ENCODE assay signal across 1 cellular context in genomic region chr3:66463054-66463631, GRCh38.
A peak's percentile ranks its signal among the peaks of the same experiment; 100 is the strongest.
TF ChIP-seq lines count a peak whose summit lies in the region.

No MANE protein-coding gene starts in this region.

TF ChIP-seq in HepG2, 621 proteins besides CTCF, POLR2A, EP300 and RAD21 (continued from another document and continues in another):
- 0 out of 2 replicates have a peak, but pooled peaks have one; percentile 37 for TF ChIP-seq RERE (CRISPR knock-in tag; IDR thresholded peaks at IDR 0.05; ENCODE audit: low read depth)
- peak; percentile 92 for TF ChIP-seq ISL2 (CRISPR knock-in tag; IDR thresholded peaks at IDR 0.05)
- TF ChIP-seq GABPB1 (CRISPR knock-in tag; IDR thresholded peaks at IDR 0.05) = no peak
- TF ChIP-seq THAP11 (CRISPR knock-in tag; IDR thresholded peaks at IDR 0.05) = peak; percentile 12; the same call in 1 of the 2 replicates
- TF ChIP-seq YEATS4 (CRISPR knock-in tag; IDR thresholded peaks at IDR 0.05; ENCODE audit: borderline replicate concordance) = peak; percentile 64; the same call in 1 of the 2 replicates
- no peak for TF ChIP-seq ZSCAN31 (CRISPR knock-in tag; IDR thresholded peaks at IDR 0.05; ENCODE audit: low read depth)
- 0 out of 2 replicates have a peak, but pooled peaks have one; percentile 15 for TF ChIP-seq ELF1 (CRISPR knock-in tag; IDR thresholded peaks at IDR 0.05)
- peak; percentile 43; the same call in 1 of the 2 replicates for TF ChIP-seq ZBTB25 (CRISPR knock-in tag; IDR thresholded peaks at IDR 0.05)
- no peak for TF ChIP-seq PRDM10 (CRISPR knock-in tag; IDR thresholded peaks at IDR 0.05; ENCODE audit: low read depth)
- TF ChIP-seq ZNF224 (CRISPR knock-in tag; IDR thresholded peaks at IDR 0.05) = no peak
- peak; percentile 46; the same call in 1 of the 2 replicates for TF ChIP-seq FOXA1 (IDR thresholded peaks at IDR 0.05)
- TF ChIP-seq FOXA1 (CRISPR knock-in tag; IDR thresholded peaks at IDR 0.05) = peak; percentile 90
- TF ChIP-seq RXRA (CRISPR knock-in tag; IDR thresholded peaks at IDR 0.05) = peak; percentile 20; the same call in 1 of the 2 replicates
- peak; percentile 30; the same call in 1 of the 2 replicates for TF ChIP-seq ZFY (CRISPR knock-in tag; IDR thresholded peaks at IDR 0.05)
- 0 out of 2 replicates have a peak, but pooled peaks have one; percentile 60 for TF ChIP-seq ZNF558 (CRISPR knock-in tag; IDR thresholded peaks at IDR 0.05; ENCODE audit: borderline replicate concordance)
- TF ChIP-seq GTF3A (CRISPR knock-in tag; conservative IDR thresholded peaks at IDR 0.05) = no peak
- 0 out of 2 replicates have a peak, but pooled peaks have one; percentile 35 for TF ChIP-seq CBX5 (CRISPR knock-in tag; IDR thresholded peaks at IDR 0.05; ENCODE audit: borderline replicate concordance)
- no peak for TF ChIP-seq MAX (IDR thresholded peaks at IDR 0.05)
- no peak for TF ChIP-seq SIN3B (IDR thresholded peaks at IDR 0.05; ENCODE audit: low read length)
- TF ChIP-seq ZNF512 (CRISPR knock-in tag; IDR thresholded peaks at IDR 0.05) = no peak
- peak; percentile 65; the same call in 1 of the 2 replicates for TF ChIP-seq RARA (CRISPR knock-in tag; IDR thresholded peaks at IDR 0.05)
- 0 out of 2 replicates have a peak, but pooled peaks have one; percentile 47 for TF ChIP-seq ATF6 (CRISPR knock-in tag; conservative IDR thresholded peaks at IDR 0.05)
- peak; percentile 71; the same call in 1 of the 2 replicates for TF ChIP-seq NCOR1 (IDR thresholded peaks at IDR 0.05; ENCODE audit: borderline replicate concordance, low read length)
- peak; percentile 42; the same call in 1 of the 2 replicates for TF ChIP-seq TFE3 (CRISPR knock-in tag; IDR thresholded peaks at IDR 0.05)
- 0 out of 2 replicates have a peak, but pooled peaks have one; percentile 61 for TF ChIP-seq KDM3A (CRISPR knock-in tag; IDR thresholded peaks at IDR 0.05; ENCODE audit: low read depth)
- TF ChIP-seq E2F1 (CRISPR knock-in tag; IDR thresholded peaks at IDR 0.05) = peak; percentile 55; the same call in 1 of the 2 replicates
- TF ChIP-seq ZNF646 (CRISPR knock-in tag; IDR thresholded peaks at IDR 0.05) = peak; percentile 26; the same call in 1 of the 2 replicates
- 0 out of 2 replicates have a peak, but pooled peaks have one; percentile 7 for TF ChIP-seq ZNF12 (CRISPR knock-in tag; IDR thresholded peaks at IDR 0.05)
- 0 out of 2 replicates have a peak, but pooled peaks have one; percentile 11 for TF ChIP-seq CC2D1A (CRISPR knock-in tag; IDR thresholded peaks at IDR 0.05)
- TF ChIP-seq RNF2 (conservative IDR thresholded peaks at IDR 0.05; ENCODE audit: low read depth) = no peak
